ENCODE assay signal across 8 cellular contexts in the genomic region with DNA sequence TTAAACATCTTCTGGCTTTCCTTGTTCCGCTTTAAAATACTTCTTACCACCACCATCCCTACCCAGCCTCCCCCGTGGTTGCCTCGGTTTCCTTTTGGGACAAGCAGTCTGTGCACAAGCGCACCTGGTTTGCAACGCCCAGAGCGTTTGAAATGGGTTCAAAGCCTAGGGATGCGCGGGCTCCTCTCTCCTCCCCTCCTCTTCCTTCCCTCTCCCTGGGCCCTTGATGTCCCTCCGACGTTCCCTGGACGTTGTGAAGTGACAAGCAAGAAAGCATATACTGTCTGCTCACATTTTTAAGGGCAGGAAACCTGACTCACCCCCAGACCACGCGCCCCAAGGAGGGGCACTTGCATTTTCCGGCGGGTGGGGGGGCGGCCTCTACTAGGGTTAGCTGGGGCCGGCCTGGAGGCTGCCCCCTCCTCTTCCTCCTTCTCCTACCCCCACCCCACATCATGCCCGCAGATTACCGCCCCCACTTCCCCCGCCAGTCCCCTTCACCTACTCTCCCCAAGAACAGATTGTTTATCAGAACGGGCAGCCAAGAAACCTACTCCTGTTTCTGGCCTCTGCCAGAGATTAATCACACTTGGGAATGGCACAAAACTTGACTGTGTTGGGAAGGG. TPM values are rescaled to one million over a fixed set of nuclear protein-coding genes. Genes with fewer than 3 reads are reported as not detected.
DNase-seq lines count a peak whose midpoint lies in the region; ATAC-seq and TF ChIP-seq lines count a peak whose summit lies in the region.

No MANE protein-coding gene starts in this region.

- no peak for TF ChIP-seq CTCF in sigmoid colon (IDR thresholded peaks at IDR 0.05)

- H3K4me3 ChIP-seq in sigmoid colon, result peak overlapping the region in 3 of 4 donors; percentile 4 to 37 (median 5)

- no peaks in the 10 kb centered on the region for H3K9me3 Mint-ChIP-seq in activated CD4-positive, alpha-beta memory T cell treated with anti-CD3 and anti-CD28 coated beads, Interleukin-2, amount 10 ng/mL, durations not matched to agents 7 days and 5 days

- H3K27ac ChIP-seq in sigmoid colon, result peak overlapping the region; percentile 96 to 100 (median 98)

- TF ChIP-seq POLR2A in erythroblast (IDR thresholded peaks at IDR 0.05; ENCODE audit: low read length) (no peak), sigmoid colon (IDR thresholded peaks at IDR 0.05) (no peak)

- no peaks in the 10 kb centered on the region for H3K27me3 ChIP-seq in sigmoid colon

- intact Hi-C loops in sigmoid colon (cut with DNase I), result loop anchor here (10.0 kb wide), 1 partner anchor 1763 kb away; a partner anchor contains a TSS

- no peaks in the 10 kb centered on the region for H3K27me3 Mint-ChIP-seq in activated CD4-positive, alpha-beta memory T cell treated with anti-CD3 and anti-CD28 coated beads, Interleukin-2, amount 10 ng/mL, durations not matched to agents 7 days and 5 days

- no peaks in the 10 kb centered on the region for H3K9me3 ChIP-seq in sigmoid colon

- no peak for ATAC-seq in GM18861 (IDR thresholded peaks at IDR 0.05; ENCODE audit: unreplicated experiment)

- no peaks in the 10 kb centered on the region for H3K36me3 ChIP-seq in sigmoid colon

- peaks cover 83% of the 10 kb centered on the region for H3K4me1 Mint-ChIP-seq in activated CD4-positive, alpha-beta memory T cell treated with anti-CD3 and anti-CD28 coated beads, Interleukin-2, amount 10 ng/mL, durations not matched to agents 7 days and 5 days

- DNase-seq in DMS 273 (lab: John Stamatoyannopoulos, UW; ENCODE audit: unreplicated experiment), result peak; percentile 57
- DNase-seq in DMS 273 treated with DMSO at 0.1 percent for 48 hours (lab: John Stamatoyannopoulos, UW), result no peak
- DNase-seq in activated CD4-positive, alpha-beta memory T cell treated with anti-CD3 and anti-CD28 coated beads, Interleukin-2, amount 10 ng/mL, durations not matched to agents 7 days and 5 days, result peak; percentile 64
- peak; percentile 36 to 47 for DNase-seq in erythroblast (lab: John Stamatoyannopoulos, UW)
- DNase-seq in sigmoid colon, result peak; percentile 77
- DNase-seq in HK-2 (ENCODE audit: unreplicated experiment), result no peak
- no peak for DNase-seq in mesenteric fat pad (ENCODE audit: low spot score)

- peaks cover 0 to 76% (median 73%) of the 10 kb centered on the region in 4 donors for H3K4me1 ChIP-seq in sigmoid colon

- H3K36me3 Mint-ChIP-seq in activated CD4-positive, alpha-beta memory T cell treated with anti-CD3 and anti-CD28 coated beads, Interleukin-2, amount 10 ng/mL, durations not matched to agents 7 days and 5 days (ENCODE audit: low read depth), result no peaks in the 10 kb centered on the region

- CTCF ChIA-PET in activated CD4-positive, alpha-beta memory T cell treated with anti-CD3 and anti-CD28 coated beads, Interleukin-2, amount 10 ng/mL, durations not matched to agents 7 days and 5 days (lab: Charles Lee), result interaction anchor here (1.8 to 3.0 kb wide), 2 partner anchors 9 to 15 kb away, joined by 6 to 28 read pairs; a partner anchor contains a TSS

- TF ChIP-seq EP300 in sigmoid colon (IDR thresholded peaks at IDR 0.05), result no peak

- H3K27ac Mint-ChIP-seq in activated CD4-positive, alpha-beta memory T cell treated with anti-CD3 and anti-CD28 coated beads, Interleukin-2, amount 10 ng/mL, durations not matched to agents 7 days and 5 days, result peak overlapping the region; percentile 100

- WGBS in sigmoid colon, 2 donors, result 34 to 72% methylated on average over 21 of the region's 21 CpGs

- POLR2A ChIA-PET in activated CD4-positive, alpha-beta memory T cell treated with anti-CD3 and anti-CD28 coated beads, Interleukin-2, amount 10 ng/mL, durations not matched to agents 7 days and 5 days (lab: Charles Lee), result interaction anchor here (1.1 to 13.0 kb wide), 4 partner anchors 10 to 82 kb away, joined by 3 to 229 read pairs (median 16); a partner anchor contains a TSS

- peak overlapping the region; percentile 42 for H3K4me3 Mint-ChIP-seq in activated CD4-positive, alpha-beta memory T cell treated with anti-CD3 and anti-CD28 coated beads, Interleukin-2, amount 10 ng/mL, durations not matched to agents 7 days and 5 days

RNA-seq across cellular contexts. Expression of a gene that starts 9.5 kb away (rescaled TPM):
- total RNA-seq in activated CD4-positive, alpha-beta memory T cell treated with anti-CD3 and anti-CD28 coated beads, Interleukin-2, amount 10 ng/mL, durations not matched to agents 7 days and 5 days, result 10 to 100 TPM; 39.0 to 39.3 TPM
- total RNA-seq in sigmoid colon (10 to 100 TPM; 34.7 to 63.1 (median 57.9) TPM), mesenteric fat pad (51.9 TPM)
- 10 to 100 TPM in 1 of 3 donors, 1 to 10 TPM in 2; 3.0 to 13.8 (median 6.6) TPM for polyA plus RNA-seq in sigmoid colon

Comparison
In these comparisons a context has a peak if more than half of its experiments do, and no peak if none do; other contexts are left out.
1. DNase-seq: peak in DMS 273 (single experiment), activated CD4-positive, alpha-beta memory T cell treated with anti-CD3 and anti-CD28 coated beads, Interleukin-2, amount 10 ng/mL, durations not matched to agents 7 days and 5 days (single experiment), erythroblast (2 of 2) and sigmoid colon (single experiment); none in DMS 273 treated with DMSO at 0.1 percent for 48 hours (single experiment), HK-2 (single experiment) and mesenteric fat pad (single experiment).